1 cellular context compared by ENCODE assay signal in the genomic region with DNA sequence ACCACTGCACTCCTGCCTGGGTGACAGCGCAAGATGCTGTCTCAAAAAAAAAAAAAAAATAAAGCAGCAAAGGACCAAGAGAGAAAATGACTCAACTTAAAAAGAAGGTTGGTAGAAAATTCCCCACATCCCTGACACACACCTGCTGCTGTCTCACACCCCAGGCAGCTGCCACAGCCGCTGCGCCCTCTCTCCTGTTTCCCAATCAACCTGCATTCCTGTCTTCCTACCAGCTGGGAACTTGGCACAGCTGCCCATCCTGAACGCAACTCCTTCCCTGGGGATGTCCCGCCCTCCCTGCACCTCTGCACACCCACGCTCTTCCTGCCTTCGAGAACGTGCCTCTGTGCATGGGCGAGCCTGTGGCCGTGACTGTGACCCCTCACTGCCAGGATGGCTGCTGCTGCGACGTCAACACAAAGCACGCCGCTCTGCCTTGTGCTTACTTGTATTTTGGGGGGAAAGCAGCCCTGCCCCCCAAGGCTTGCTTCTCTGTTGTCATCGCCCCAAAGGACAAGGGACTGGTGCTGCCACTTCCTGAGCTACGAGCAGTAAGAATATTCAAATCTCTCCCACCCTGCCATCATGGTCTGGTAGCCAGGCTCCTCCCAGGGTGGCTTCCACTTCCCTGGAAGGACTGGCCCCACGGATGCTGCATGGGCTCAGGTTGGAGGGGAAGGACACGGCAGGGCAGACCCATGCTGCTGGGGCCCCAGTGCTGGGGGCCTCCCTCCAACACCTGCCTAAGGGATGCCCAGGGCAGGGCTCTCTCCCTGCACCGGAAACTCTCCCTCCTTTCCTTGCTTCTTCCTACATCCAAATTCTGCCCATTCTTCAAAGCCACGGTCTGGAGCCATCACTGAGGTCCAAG.
TF ChIP-seq lines count a peak whose summit lies in the region.

No MANE protein-coding gene starts in this region.

TF ChIP-seq in IMR-90, 13 proteins besides CTCF, POLR2A, EP300 and RAD21:
- TF ChIP-seq MAZ (IDR thresholded peaks at IDR 0.05; ENCODE audit: borderline replicate concordance, low read depth, low read length) (no peak), CEBPB (IDR thresholded peaks at IDR 0.05; ENCODE audit: low read depth, low read length) (peak; percentile 65), CHD1 (IDR thresholded peaks at IDR 0.05; ENCODE audit: low read depth, low read length) (no peak)
TF ChIP-seq in IMR-90: peak in this region for 1.
